28 cellular contexts compared by ENCODE assay signal in the genomic region with DNA sequence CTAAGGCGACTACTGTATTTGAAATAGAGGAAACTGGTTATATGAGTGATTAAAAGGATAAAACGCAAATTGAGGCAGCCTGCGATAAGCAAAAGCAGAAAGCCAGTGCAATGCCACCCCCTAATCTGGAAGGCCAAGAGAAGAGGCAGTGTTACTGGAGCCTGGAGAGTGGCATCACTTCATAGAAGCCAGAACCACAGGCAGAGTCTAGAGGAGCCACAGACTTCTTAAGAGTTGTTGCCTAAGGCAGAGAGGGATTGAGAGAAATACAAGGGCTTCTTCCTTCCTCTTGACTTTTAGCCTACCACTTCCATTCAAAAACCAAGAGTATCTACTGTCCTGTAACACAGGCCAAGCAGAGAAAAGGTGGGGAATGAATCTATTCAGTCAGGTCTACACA.
A peak's percentile ranks its signal among the peaks of the same experiment; 100 is the strongest.
DNase-seq lines count a peak whose midpoint lies in the region; ATAC-seq and TF ChIP-seq lines count a peak whose summit lies in the region.
"Had no signal": no experiment of that assay in that cellular context is flagged by ENCODE, and none has a peak within 500 bp of the region (broad histone marks: within the 10 kb centered on the region; RNA-seq: fewer than 3 reads in every experiment).

No MANE protein-coding gene starts in this region.

- H3K4me1 Mint-ChIP-seq in nephron progenitor cell = peaks cover 9% of the 10 kb centered on the region
- H3K4me1 Mint-ChIP-seq: activated CD4-positive, alpha-beta memory T cell treated with anti-CD3 and anti-CD28 coated beads, Interleukin-2, amount 10 ng/mL, durations not matched to agents 7 days and 5 days; nephron had no signal

- DNase-seq in GM23248 (peak; percentile 20), PC-3 (peak; percentile 2), mammary epithelial cell (no peak), nephron progenitor cell (no peak), LoVo (ENCODE audit: low spot score) (no peak), right lobe of liver (no peak), pons (ENCODE audit: low spot score) (no peak), T-helper 2 cell (no peak)
- DNase-seq: activated CD4-positive, alpha-beta memory T cell treated with anti-CD3 and anti-CD28 coated beads, Interleukin-2, amount 10 ng/mL, durations not matched to agents 7 days and 5 days; activated CD4-positive, alpha-beta T cell treated with anti-CD3 and anti-CD28 coated beads for 1 hour; caudate nucleus; cortex of kidney; DMS79; GDM1; left ventricle myocardium superior; NCI-H1417; NCI-H2029 treated with DMSO at 0.1 percent for 48 hours; RPMI8226; stimulated activated CD4-positive, alpha-beta T cell treated with anti-CD3 and anti-CD28 coated beads, Interleukin-2, amount 100 ng/mL, for 48 hours; transverse colon had no signal

- H3K4me1 ChIP-seq in GM23248 (ENCODE audit: insufficient read depth) (peaks cover 16% of the 10 kb centered on the region), PC-3 (ENCODE audit: insufficient read depth, low read length) (peaks cover 20% of the 10 kb centered on the region), mammary epithelial cell (ENCODE audit: insufficient read depth, low read length) (peaks cover 18% of the 10 kb centered on the region), right lobe of liver (no peaks in the 10 kb centered on the region)
- H3K4me1 ChIP-seq: HAP-1, parathyroid adenoma, right atrium auricular region, transverse colon had no signal

- no peaks in the 10 kb centered on the region for H3K9me3 Mint-ChIP-seq in nephron progenitor cell
- H3K9me3 Mint-ChIP-seq: activated CD4-positive, alpha-beta memory T cell treated with anti-CD3 and anti-CD28 coated beads, Interleukin-2, amount 10 ng/mL, durations not matched to agents 7 days and 5 days; activated naive CD4-positive, alpha-beta T cell treated with anti-CD3 and anti-CD28 coated beads, Interleukin-2, amount 50 U/mL, for 72 hours; activated T-helper 2 cell treated with anti-CD3 and anti-CD28 coated beads, Interferon-gamma antibody, Interleukin-2, Interleukin-4, amounts not matched to agents 10 μg/mL and 5 μg/mL and 100 μg/mL, durations not matched to agents 14 hours and 24 hours and 36 hours; nephron had no signal

- H3K36me3 Mint-ChIP-seq in nephron progenitor cell (ENCODE audit: low read depth) = no peaks in the 10 kb centered on the region
- H3K36me3 Mint-ChIP-seq: activated naive CD4-positive, alpha-beta T cell treated with anti-CD3 and anti-CD28 coated beads, Interleukin-2, amount 50 U/mL, for 72 hours; CD14-positive monocyte had no signal

- H3K79me2 ChIP-seq in GM23248 (ENCODE audit: insufficient read depth) (no peaks in the 10 kb centered on the region), PC-3 (ENCODE audit: low read length) (no peaks in the 10 kb centered on the region), mammary epithelial cell (ENCODE audit: insufficient read depth, low read length) (no peaks in the 10 kb centered on the region)
- H3K79me2 ChIP-seq: parathyroid adenoma had no signal

- no peaks in the 10 kb centered on the region for H3K27me3 ChIP-seq in GM23248 (replicated peaks; ENCODE audit: insufficient read depth)
- H3K27me3 ChIP-seq in PC-3 (ENCODE audit: low read length) = no peaks in the 10 kb centered on the region
- no peaks in the 10 kb centered on the region for H3K27me3 ChIP-seq in mammary epithelial cell (ENCODE audit: insufficient read depth, low read length)
- no peaks in the 10 kb centered on the region for H3K27me3 ChIP-seq in right lobe of liver
- H3K27me3 ChIP-seq: right atrium auricular region, transverse colon had no signal

- H4K20me1 ChIP-seq in GM23248 (ENCODE audit: insufficient read depth) = no peaks in the 10 kb centered on the region
- H4K20me1 ChIP-seq in PC-3 (ENCODE audit: low read length) = no peaks in the 10 kb centered on the region
- no peaks in the 10 kb centered on the region for H4K20me1 ChIP-seq in mammary epithelial cell (ENCODE audit: insufficient read depth, low read length)

- ATAC-seq in PC-3 (peak; percentile 33), right lobe of liver (no peak)
- ATAC-seq: activated naive CD4-positive, alpha-beta T cell treated with anti-CD3 and anti-CD28 coated beads, Interleukin-2, amount 50 U/mL, for 72 hours; left ventricle myocardium superior had no signal

- no peaks in the 10 kb centered on the region for H3K9me2 ChIP-seq in GM23248 (ENCODE audit: insufficient read depth)
- no peaks in the 10 kb centered on the region for H3K9me2 ChIP-seq in PC-3 (replicated peaks; ENCODE audit: low read length)

- H3K27me3 Mint-ChIP-seq in nephron progenitor cell (ENCODE audit: low read depth, poor library complexity) = peaks cover 4% of the 10 kb centered on the region

- no peak overlapping the region for H3K4me3 Mint-ChIP-seq in nephron progenitor cell
- H3K4me3 Mint-ChIP-seq: activated CD4-positive, alpha-beta memory T cell treated with anti-CD3 and anti-CD28 coated beads, Interleukin-2, amount 10 ng/mL, durations not matched to agents 7 days and 5 days; CD14-positive monocyte; nephron had no signal

- H3F3A ChIP-seq in GM23248 (ENCODE audit: insufficient read depth) = peaks cover 19% of the 10 kb centered on the region; the same call in 1 of the 2 replicates
- H3F3A ChIP-seq in PC-3 (ENCODE audit: low read length, unreplicated experiment) = peaks cover 9% of the 10 kb centered on the region

- H3K27ac Mint-ChIP-seq in nephron progenitor cell = peak overlapping the region; percentile 8
- H3K27ac Mint-ChIP-seq: activated CD4-positive, alpha-beta memory T cell treated with anti-CD3 and anti-CD28 coated beads, Interleukin-2, amount 10 ng/mL, durations not matched to agents 7 days and 5 days; activated naive CD4-positive, alpha-beta T cell treated with anti-CD3 and anti-CD28 coated beads, Interleukin-2, amount 50 U/mL, for 72 hours; activated T-helper 2 cell treated with anti-CD3 and anti-CD28 coated beads, Interferon-gamma antibody, Interleukin-2, Interleukin-4, amounts not matched to agents 10 μg/mL and 5 μg/mL and 100 μg/mL, durations not matched to agents 14 hours and 24 hours and 36 hours; CD14-positive monocyte; nephron had no signal

- H3K27ac ChIP-seq in GM23248 (peak overlapping the region; percentile 76), PC-3 (ENCODE audit: low read length) (peak overlapping the region; percentile 86), mammary epithelial cell (ENCODE audit: insufficient read depth, low read depth, low read length) (peak overlapping the region; percentile 70), right lobe of liver (no peak overlapping the region)
- H3K27ac ChIP-seq: parathyroid adenoma, right atrium auricular region, SK-N-MC, transverse colon had no signal

- H3K4me3 ChIP-seq in GM23248 (no peak overlapping the region), PC-3 (ENCODE audit: low read length) (no peak overlapping the region), mammary epithelial cell (replicated peaks in 1 of 3; ENCODE audit: insufficient read depth in 1 of 3, low read depth in 2 of 3, low read length in 3 of 3) (no peak overlapping the region), right lobe of liver (no peak overlapping the region)
- H3K4me3 ChIP-seq: HAP-1, right atrium auricular region, SK-N-MC, transverse colon had no signal

- peak overlapping the region; percentile 81 for H2AFZ ChIP-seq in GM23248
- peak overlapping the region; percentile 59 for H2AFZ ChIP-seq in PC-3 (ENCODE audit: low read length)
- peak overlapping the region; percentile 84 for H2AFZ ChIP-seq in mammary epithelial cell (ENCODE audit: low read depth, low read length)
- H2AFZ ChIP-seq: parathyroid adenoma had no signal

- intact Hi-C loops in PC-3 (cut with micrococcal nuclease) = no loop called here
- intact Hi-C loops in mammary epithelial cell (cut with micrococcal nuclease) = no loop called here
- intact Hi-C loops in right lobe of liver (cut with DNase I) = no loop called here

- no peaks in the 10 kb centered on the region for H3K9me3 ChIP-seq in GM23248 (ENCODE audit: low read depth)
- no peaks in the 10 kb centered on the region for H3K9me3 ChIP-seq in PC-3 (ENCODE audit: low read length)
- no peaks in the 10 kb centered on the region for H3K9me3 ChIP-seq in mammary epithelial cell (replicated peaks; ENCODE audit: insufficient read depth, low read length)
- H3K9me3 ChIP-seq in right lobe of liver = no peaks in the 10 kb centered on the region
- H3K9me3 ChIP-seq: HAP-1, right atrium auricular region, transverse colon had no signal

- no TSS peak for BruUV-seq in PC-3 (replicated peaks; lab: Mats Ljungman, UMichigan)
- TSS peak; percentile 66 for BruUV-seq in mammary epithelial cell (replicated peaks; lab: Mats Ljungman, UMichigan)

- in situ Hi-C loops in GM23248 (cut with MboI) (no loop called here), mammary epithelial cell (cut with MboI; ENCODE audit: low sequenced_read_pairs in 2 of 2) (no loop called here)

- H3K4me2 ChIP-seq in GM23248 (ENCODE audit: unreplicated experiment) = peak overlapping the region; percentile 26
- peak overlapping the region; percentile 48 for H3K4me2 ChIP-seq in PC-3 (ENCODE audit: low read length)
- H3K4me2 ChIP-seq in mammary epithelial cell (ENCODE audit: insufficient read depth, low read depth, low read length) = peak overlapping the region; percentile 56

- no peak for TF ChIP-seq POLR2A in right lobe of liver (IDR thresholded peaks at IDR 0.05)

- POLR2A ChIA-PET in PC-3 (lab: Charles Lee; ENCODE audit: unreplicated experiment) = no interaction called here

- dilution Hi-C loops in mammary epithelial cell (cut with HindIII; ENCODE audit: low sequenced_read_pairs) = no loop called here

- 68 to 78% methylated on average over 3 of the region's 3 CpGs for WGBS in GM23248 (ENCODE audit: low coverage in 1 of 2, low lambda C conversion rate in 2 of 2, missing lambda C conversion rate in 2 of 2), 2 experiments
- WGBS in mammary epithelial cell (ENCODE audit: low coverage, missing lambda C conversion rate) = 94% methylated on average over 3 of the region's 3 CpGs
- WGBS in right lobe of liver (ENCODE audit: insufficient coverage, low coverage, low lambda C conversion rate, missing lambda C conversion rate) = 51% methylated on average over 3 of the region's 3 CpGs

- H3K9ac ChIP-seq in GM23248 = peak overlapping the region; percentile 24; the same call in 1 of the 2 replicates
- peak overlapping the region; percentile 49 for H3K9ac ChIP-seq in PC-3 (ENCODE audit: low read length)
- H3K9ac ChIP-seq in mammary epithelial cell (ENCODE audit: insufficient read depth, low read length) = no peak overlapping the region
- H3K9ac ChIP-seq: parathyroid adenoma had no signal

- CTCF ChIA-PET in PC-3 (lab: Charles Lee) = no interaction called here
- CTCF ChIA-PET in mammary epithelial cell (lab: Charles Lee; ENCODE audit: low non-redundant PET) = interaction anchor here (0.5 kb wide), 1 partner anchor 11 kb away, joined by 8 read pairs; no protein-coding TSS in a partner anchor

- TF ChIP-seq CTCF in PC-3 (conservative IDR thresholded peaks at IDR 0.05; ENCODE audit: low read depth, low read length) = no peak
- TF ChIP-seq CTCF in mammary epithelial cell (conservative IDR thresholded peaks at IDR 0.05 in 1 of 2, IDR thresholded peaks at IDR 0.05 in 1 of 2; ENCODE audit: extremely low read depth in 1 of 2, insufficient read depth in 1 of 2, low read depth in 1 of 2, low read length in 2 of 2) = no peak
- TF ChIP-seq CTCF in nephron progenitor cell (IDR thresholded peaks at IDR 0.05) = no peak
- TF ChIP-seq CTCF in right lobe of liver (IDR thresholded peaks at IDR 0.05) = no peak

- H3K36me3 ChIP-seq in GM23248 (ENCODE audit: low read depth) = no peaks in the 10 kb centered on the region
- H3K36me3 ChIP-seq in PC-3 (ENCODE audit: low read depth, low read length) = no peaks in the 10 kb centered on the region
- no peaks in the 10 kb centered on the region for H3K36me3 ChIP-seq in mammary epithelial cell (ENCODE audit: insufficient read depth, low read length)
- no peaks in the 10 kb centered on the region for H3K36me3 ChIP-seq in right lobe of liver
- H3K36me3 ChIP-seq: HAP-1, right atrium auricular region, transverse colon had no signal

Comparison
In these comparisons a context has a peak if more than half of its experiments do, and no peak if none do; other contexts are left out.
1. DNase-seq: peak in GM23248 (single experiment) and PC-3 (single experiment); none in mammary epithelial cell (single experiment), nephron progenitor cell (single experiment), LoVo (single experiment), right lobe of liver (0 of 3), pons (single experiment) and T-helper 2 cell (0 of 5).
2. H3K27ac ChIP-seq: peak in GM23248 (single experiment), PC-3 (single experiment) and mammary epithelial cell (single experiment); none in right lobe of liver (0 of 3).
3. Peak in every context shown above with its lines, with median percentiles within 50 percentile points of each other: H2AFZ ChIP-seq and H3K4me2 ChIP-seq.